ENCODE assay signal across 12 cellular contexts in the genomic region with DNA sequence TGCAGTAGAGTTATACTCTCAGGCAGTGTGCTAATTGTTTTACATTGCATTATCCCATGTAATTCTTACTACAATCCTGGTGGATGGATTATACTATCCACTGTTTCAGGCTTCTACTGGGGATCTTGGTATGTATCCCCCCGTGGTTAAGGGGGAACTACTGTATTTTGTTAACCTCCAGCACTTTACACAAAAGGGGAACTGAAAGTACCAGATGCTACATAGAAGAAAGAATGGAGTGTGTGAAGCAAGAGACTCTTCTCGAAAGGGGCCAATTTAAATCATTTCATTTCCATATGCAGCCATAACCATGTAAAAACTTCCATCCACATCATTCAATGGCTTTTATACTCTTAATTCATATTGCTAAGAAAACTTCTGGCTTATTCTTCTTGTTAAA.
A peak's percentile ranks its signal among the peaks of the same experiment; 100 is the strongest.
DNase-seq lines count a peak whose midpoint lies in the region; ATAC-seq and TF ChIP-seq lines count a peak whose summit lies in the region.
"Had no signal": no experiment of that assay in that cellular context is flagged by ENCODE, and none has a peak within 500 bp of the region (broad histone marks: within the 10 kb centered on the region; RNA-seq: fewer than 3 reads in every experiment).

No MANE protein-coding gene starts in this region.

- H3K4ac ChIP-seq in trophoblast cell (ENCODE audit: low read depth, low read length) = no peak overlapping the region

- WGBS in trophoblast cell (ENCODE audit: extremely low coverage, insufficient coverage, insufficient read length) = no CpG with 5 or more reads among the region's 2 CpGs

- H3K4me2 ChIP-seq in OCI-LY3 (ENCODE audit: low read length) = peak overlapping the region; percentile 54
- H3K4me2 ChIP-seq in trophoblast cell (ENCODE audit: low read length) = no peak overlapping the region

- H3K79me1 ChIP-seq in trophoblast cell (ENCODE audit: low read length) = no peaks in the 10 kb centered on the region

- peak overlapping the region; percentile 72 to 88 (median 87) for H3K27ac Mint-ChIP-seq in CD14-positive monocyte
- H3K27ac Mint-ChIP-seq: activated naive CD8-positive, alpha-beta T cell treated with anti-CD3 and anti-CD28 coated beads, Interleukin-2, amount 10 ng/mL, durations not matched to agents 7 days and 5 days; stimulated activated effector memory CD8-positive, alpha-beta T cell treated with anti-CD3 and anti-CD28 coated beads, Interleukin-12 subunit alpha, Interleukin-12 subunit beta, amount 100 ng/mL, for 72 hours had no signal

- no peak overlapping the region for H4K8ac ChIP-seq in trophoblast cell (ENCODE audit: low read depth, low read length)

- H2BK5ac ChIP-seq in trophoblast cell (ENCODE audit: low read depth, low read length, poor library complexity) = no peak overlapping the region

- peaks cover 6% of the 10 kb centered on the region; the same call in 1 of the 2 replicates for H3K79me2 ChIP-seq in OCI-LY3 (ENCODE audit: low read length)
- H3K79me2 ChIP-seq in trophoblast cell (ENCODE audit: control insufficient read depth, insufficient read depth, low read length, poor library complexity) = no peaks in the 10 kb centered on the region

- no peaks in the 10 kb centered on the region for H3K9me3 ChIP-seq in OCI-LY3 (ENCODE audit: insufficient read depth, low read length)
- H3K9me3 ChIP-seq in trophoblast cell (ENCODE audit: insufficient read depth, low read depth, low read length) = no peaks in the 10 kb centered on the region

- no peak overlapping the region for H3K14ac ChIP-seq in trophoblast cell (ENCODE audit: low read length)

- H3K4me1 Mint-ChIP-seq in CD14-positive monocyte = peaks cover 34% of the 10 kb centered on the region

- no peak overlapping the region for H2AK5ac ChIP-seq in trophoblast cell (ENCODE audit: low read length)

- no peaks in the 10 kb centered on the region for H4K20me1 ChIP-seq in OCI-LY3 (ENCODE audit: insufficient read depth, low read length)

- H3K4me1 ChIP-seq in OCI-LY3 (ENCODE audit: low read length) (peaks cover 75% of the 10 kb centered on the region), trophoblast cell (ENCODE audit: control insufficient read depth in 1 of 2, insufficient read depth in 2 of 2, low read length in 2 of 2) (no peaks in the 10 kb centered on the region)

- H3K23ac ChIP-seq in trophoblast cell (ENCODE audit: low read length) = no peak overlapping the region

- peak overlapping the region; percentile 34; the same call in 1 of the 2 replicates for H3K9ac ChIP-seq in OCI-LY3 (ENCODE audit: low read length)
- no peak overlapping the region for H3K9ac ChIP-seq in trophoblast cell (ENCODE audit: low read length)

- H3K27ac ChIP-seq in OCI-LY3 (ENCODE audit: low read length) (peak overlapping the region; percentile 89), trophoblast cell (ENCODE audit: low read depth, low read length) (no peak overlapping the region)

- H3K36me3 ChIP-seq in OCI-LY3 (replicated peaks; ENCODE audit: low read depth, low read length) (peaks cover 23% of the 10 kb centered on the region), trophoblast cell (ENCODE audit: control insufficient read depth in 1 of 2, insufficient read depth in 2 of 2, low read length in 2 of 2) (no peaks in the 10 kb centered on the region)

- H3K27me3 Mint-ChIP-seq in CD14-positive monocyte (ENCODE audit: low read depth in 3 of 3) = no peaks in the 10 kb centered on the region
- H3K27me3 Mint-ChIP-seq: activated naive CD8-positive, alpha-beta T cell treated with anti-CD3 and anti-CD28 coated beads, Interleukin-2, amount 10 ng/mL, durations not matched to agents 7 days and 5 days had no signal

- no peak overlapping the region for H2AFZ ChIP-seq in OCI-LY3 (ENCODE audit: low read depth, low read length)
- H2AFZ ChIP-seq in trophoblast cell (ENCODE audit: insufficient read depth, low read length, poor library complexity) = no peak overlapping the region

- H3K18ac ChIP-seq in trophoblast cell (ENCODE audit: low read length) = no peak overlapping the region

- no peaks in the 10 kb centered on the region for H3K9me3 Mint-ChIP-seq in CD14-positive monocyte
- H3K9me3 Mint-ChIP-seq: stimulated activated effector memory CD8-positive, alpha-beta T cell treated with anti-CD3 and anti-CD28 coated beads, Interleukin-12 subunit alpha, Interleukin-12 subunit beta, amount 100 ng/mL, for 72 hours had no signal

- no peak overlapping the region for H2BK120ac ChIP-seq in trophoblast cell (ENCODE audit: insufficient read depth, low read length, poor library complexity)

- H4K91ac ChIP-seq in trophoblast cell (ENCODE audit: low read depth, low read length) = no peak overlapping the region

- peaks cover 16 to 17% of the 10 kb centered on the region in 2 donors for H3K36me3 Mint-ChIP-seq in CD14-positive monocyte

- H3K27me3 ChIP-seq in OCI-LY3 (ENCODE audit: low read depth, low read length) (no peaks in the 10 kb centered on the region), trophoblast cell (ENCODE audit: insufficient read depth, low read length) (no peaks in the 10 kb centered on the region)

- peak; percentile 87 for ATAC-seq in GM19438 (IDR thresholded peaks at IDR 0.05; ENCODE audit: low read depth, unreplicated experiment)
- ATAC-seq in HG03064 (IDR thresholded peaks at IDR 0.05; ENCODE audit: low read depth, unreplicated experiment) = peak; percentile 94
- ATAC-seq: stimulated activated effector memory CD8-positive, alpha-beta T cell treated with anti-CD3 and anti-CD28 coated beads, Interleukin-12 subunit alpha, Interleukin-12 subunit beta, amount 100 ng/mL, for 72 hours had no signal

- DNase-seq in CD14-positive monocyte (ENCODE audit: low spot score) (no peak), trophoblast cell (no peak), ecto neural progenitor cell (ENCODE audit: low spot score) (no peak), NCI-H1417 treated with DMSO at 0.1 percent for 48 hours (lab: John Stamatoyannopoulos, UW) (no peak)
- DNase-seq in effector CD8-positive, alpha-beta T cell (lab: John Stamatoyannopoulos, UW) = no peak
- DNase-seq: activated naive CD8-positive, alpha-beta T cell treated with anti-CD3 and anti-CD28 coated beads, Interleukin-2, amount 10 ng/mL, durations not matched to agents 7 days and 5 days; posterior cingulate gyrus; SW 1271 had no signal

- H4K12ac ChIP-seq in trophoblast cell (ENCODE audit: low read depth, low read length) = no peak overlapping the region

- H2BK12ac ChIP-seq in trophoblast cell (ENCODE audit: low read length) = no peak overlapping the region

- H3K4me3 Mint-ChIP-seq in CD14-positive monocyte = peak overlapping the region in 1 of 2 donors; percentile 55
- H3K4me3 Mint-ChIP-seq: activated naive CD8-positive, alpha-beta T cell treated with anti-CD3 and anti-CD28 coated beads, Interleukin-2, amount 10 ng/mL, durations not matched to agents 7 days and 5 days; stimulated activated effector memory CD8-positive, alpha-beta T cell treated with anti-CD3 and anti-CD28 coated beads, Interleukin-12 subunit alpha, Interleukin-12 subunit beta, amount 100 ng/mL, for 72 hours had no signal

- intact Hi-C loops in CD14-positive monocyte (cut with micrococcal nuclease) = no loop called here

- H3K4me3 ChIP-seq in OCI-LY3 (ENCODE audit: low read length) (peak overlapping the region; percentile 32), trophoblast cell (ENCODE audit: low read depth, low read length) (no peak overlapping the region)

- TF ChIP-seq CTCF in CD14-positive monocyte (IDR thresholded peaks at IDR 0.05) (no peak), OCI-LY3 (IDR thresholded peaks at IDR 0.05; ENCODE audit: low read depth, low read length) (no peak)
